ENCODE assay signal across 1 cellular context in the genomic region with DNA sequence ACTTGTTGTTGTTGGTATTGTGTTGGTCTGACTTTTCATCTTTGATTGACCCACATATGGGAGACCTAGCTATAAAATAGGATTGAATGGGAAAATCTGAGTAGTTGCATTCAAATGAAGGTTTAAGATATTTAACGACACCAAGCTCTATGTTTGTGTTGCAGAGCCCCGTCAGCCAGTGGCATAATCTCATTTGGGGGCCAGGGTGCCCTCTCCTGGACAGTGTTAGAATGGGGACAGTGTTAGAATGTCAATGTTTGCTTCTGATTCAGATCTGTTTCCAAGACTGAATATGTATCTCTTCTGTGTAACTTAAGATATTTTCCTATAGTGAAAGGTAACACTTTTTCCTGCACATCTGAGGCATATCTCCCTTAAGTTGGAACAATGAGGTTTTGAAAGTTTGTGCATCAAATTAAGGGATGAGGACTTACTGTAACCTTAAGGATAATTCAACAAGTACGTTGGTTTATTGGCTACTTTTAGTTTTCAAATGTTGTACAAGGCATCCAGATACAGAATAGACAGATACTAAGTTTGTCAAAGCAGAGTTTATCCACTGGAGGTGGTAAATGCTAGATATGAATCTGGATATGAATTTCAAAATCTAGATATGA.
TF ChIP-seq lines count a peak whose summit lies in the region.

No MANE protein-coding gene starts in this region.

TF ChIP-seq in H1, 55 proteins besides CTCF, POLR2A, EP300 and RAD21:
- TF ChIP-seq EGR1 (IDR thresholded peaks at IDR 0.05; ENCODE audit: borderline replicate concordance, low read depth, low read length) (no peak), HDAC2 (IDR thresholded peaks at IDR 0.05; ENCODE audit: borderline replicate concordance in 1 of 2, low read depth in 2 of 2, low read length in 2 of 2) (no peak), BCL11A (IDR thresholded peaks at IDR 0.05; ENCODE audit: low read depth in 2 of 2, low read length in 2 of 2) (no peak), YY1 (IDR thresholded peaks at IDR 0.05; ENCODE audit: low read depth, low read length) (no peak), GABPA (IDR thresholded peaks at IDR 0.05; ENCODE audit: borderline replicate concordance, insufficient read depth, low read length) (no peak), JUN (IDR thresholded peaks at IDR 0.05; ENCODE audit: low read depth, low read length) (no peak), SIN3A (conservative IDR thresholded peaks at IDR 0.05 in 1 of 2, IDR thresholded peaks at IDR 0.05 in 1 of 2; ENCODE audit: low read depth in 1 of 2, low read length in 2 of 2) (no peak), CEBPB (IDR thresholded peaks at IDR 0.05; ENCODE audit: low read depth, low read length) (no peak), SP2 (IDR thresholded peaks at IDR 0.05; ENCODE audit: low read length) (no peak), BRCA1 (IDR thresholded peaks at IDR 0.05; ENCODE audit: low read depth, low read length) (no peak)
- TF ChIP-seq, protein P1, sequence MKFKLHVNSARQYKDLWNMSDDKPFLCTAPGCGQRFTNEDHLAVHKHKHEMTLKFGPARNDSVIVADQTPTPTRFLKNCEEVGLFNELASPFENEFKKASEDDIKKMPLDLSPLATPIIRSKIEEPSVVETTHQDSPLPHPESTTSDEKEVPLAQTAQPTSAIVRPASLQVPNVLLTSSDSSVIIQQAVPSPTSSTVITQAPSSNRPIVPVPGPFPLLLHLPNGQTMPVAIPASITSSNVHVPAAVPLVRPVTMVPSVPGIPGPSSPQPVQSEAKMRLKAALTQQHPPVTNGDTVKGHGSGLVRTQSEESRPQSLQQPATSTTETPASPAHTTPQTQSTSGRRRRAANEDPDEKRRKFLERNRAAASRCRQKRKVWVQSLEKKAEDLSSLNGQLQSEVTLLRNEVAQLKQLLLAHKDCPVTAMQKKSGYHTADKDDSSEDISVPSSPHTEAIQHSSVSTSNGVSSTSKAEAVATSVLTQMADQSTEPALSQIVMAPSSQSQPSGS (IDR thresholded peaks at IDR 0.05; ENCODE audit: low read length) = no peak
TF ChIP-seq in H1: peak in this region for 0.
